In the genomic region with DNA sequence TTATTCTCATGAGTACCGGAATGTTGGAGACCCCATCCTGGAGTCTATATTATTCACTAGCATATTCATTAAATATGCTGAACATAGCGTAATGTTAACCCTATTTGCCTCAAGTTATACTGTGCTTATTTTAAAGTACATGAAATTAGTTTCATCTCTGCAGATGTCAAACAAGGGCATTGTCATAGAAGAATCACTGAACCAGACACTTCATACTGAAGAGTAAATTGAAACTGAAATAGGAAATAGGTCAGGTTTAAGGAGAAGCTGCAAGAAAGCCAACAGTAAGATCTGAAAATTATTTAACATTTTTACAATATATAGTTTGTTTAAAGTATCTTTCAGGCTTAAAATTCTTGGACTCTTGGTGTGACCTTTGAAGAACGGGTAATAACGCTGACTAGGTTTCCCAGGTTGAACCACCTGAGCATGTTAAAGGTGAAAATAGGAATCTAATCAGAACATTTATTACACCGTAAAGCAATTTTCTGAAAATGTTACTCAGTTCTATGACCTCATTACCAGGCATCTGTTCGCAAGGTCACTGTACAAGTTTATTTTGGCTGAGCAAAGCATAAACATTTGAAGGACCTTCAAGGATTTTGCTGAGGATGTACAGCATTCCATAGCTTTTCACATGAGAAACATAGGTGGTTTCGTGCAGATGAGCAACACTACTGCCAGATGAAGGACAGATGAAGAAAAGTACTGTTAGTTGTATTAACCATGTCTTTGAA, we compare ENCODE assay signal across 9 cellular contexts.
DNase-seq lines count a peak whose midpoint lies in the region; ATAC-seq and TF ChIP-seq lines count a peak whose summit lies in the region.
"Had no signal": no experiment of that assay in that cellular context is flagged by ENCODE, and none has a peak within 500 bp of the region (broad histone marks: within the 10 kb centered on the region; RNA-seq: fewer than 3 reads in every experiment).

No MANE protein-coding gene starts in this region.

- no peak overlapping the region for H3K4me3 ChIP-seq in fibroblast of lung (replicated peaks in 1 of 4; ENCODE audit: control extremely low read depth in 1 of 4, insufficient read depth in 1 of 4, low read depth in 3 of 4, low read length in 4 of 4)
- H3K4me3 ChIP-seq: BLaER1 had no signal

- H4K20me1 ChIP-seq in fibroblast of lung (ENCODE audit: control insufficient read depth, extremely low read depth, insufficient read depth, low read length), result no peaks in the 10 kb centered on the region
- H4K20me1 ChIP-seq: BLaER1 had no signal

- DNase-seq in GM10266 (ENCODE audit: extremely low spot score), result peak; percentile 26
- peak; percentile 73 to 84 for DNase-seq in fibroblast of lung (ENCODE audit: low read depth in 2 of 2)
- DNase-seq in NCI-H69 (lab: John Stamatoyannopoulos, UW), result no peak
- DNase-seq in iPS-NIHi11 (ENCODE audit: low spot score), result no peak
- DNase-seq in RPMI8226, result no peak
- DNase-seq in NCI-H226, result no peak

- H3K36me3 ChIP-seq in fibroblast of lung (ENCODE audit: control insufficient read depth, insufficient read depth, low read length), result no peaks in the 10 kb centered on the region

- ATAC-seq in GM21381 (IDR thresholded peaks at IDR 0.05; ENCODE audit: unreplicated experiment) (peak; percentile 63), HG03196 (IDR thresholded peaks at IDR 0.05; ENCODE audit: unreplicated experiment) (peak; percentile 86)

- H3K4me1 ChIP-seq in fibroblast of lung (ENCODE audit: control insufficient read depth, extremely low read depth, insufficient read depth, low read length), result peaks cover 7% of the 10 kb centered on the region
- H3K4me1 ChIP-seq: BLaER1 had no signal

- H3K9me3 ChIP-seq in fibroblast of lung (ENCODE audit: control insufficient read depth, insufficient read depth, low read depth, low read length), result no peaks in the 10 kb centered on the region
- H3K9me3 ChIP-seq: BLaER1 had no signal

- no peaks in the 10 kb centered on the region for H3K79me2 ChIP-seq in fibroblast of lung (ENCODE audit: control insufficient read depth, insufficient read depth, low read length)

- H3K9ac ChIP-seq in fibroblast of lung (ENCODE audit: insufficient read depth, low read length), result no peak overlapping the region
- H3K9ac ChIP-seq: BLaER1 had no signal

- H3K4me2 ChIP-seq in fibroblast of lung (ENCODE audit: extremely low read depth, insufficient read depth, low read length), result no peak overlapping the region
- H3K4me2 ChIP-seq: BLaER1 had no signal

- H3K27me3 ChIP-seq in fibroblast of lung (ENCODE audit: control insufficient read depth, insufficient read depth, low read length), result no peaks in the 10 kb centered on the region
- H3K27me3 ChIP-seq: BLaER1 had no signal

- TF ChIP-seq CTCF in GM10266 (IDR thresholded peaks at IDR 0.05; ENCODE audit: control insufficient read depth, insufficient read depth, low read depth, missing control alignments), result no peak
- no peak for TF ChIP-seq CTCF in fibroblast of lung (conservative IDR thresholded peaks at IDR 0.05 in 1 of 2, IDR thresholded peaks at IDR 0.05 in 1 of 2; ENCODE audit: low read depth in 1 of 2, low read length in 2 of 2)

- H2AFZ ChIP-seq in fibroblast of lung (ENCODE audit: low read length), result no peak overlapping the region

- H3K27ac ChIP-seq in fibroblast of lung (ENCODE audit: insufficient read depth, low read length), result no peak overlapping the region
- H3K27ac ChIP-seq: BLaER1 had no signal

Comparison
In these comparisons a context has a peak if more than half of its experiments do, and no peak if none do; other contexts are left out.
1. DNase-seq: peak in GM10266 (single experiment) and fibroblast of lung (2 of 2); none in NCI-H69 (single experiment), iPS-NIHi11 (single experiment), RPMI8226 (single experiment) and NCI-H226 (single experiment).